In genomic region chr2:207784898-207785297, GRCh38 we compare ENCODE assay signal across 1 cellular context.
TF ChIP-seq lines count a peak whose summit lies in the region.

No MANE protein-coding gene starts in this region.

TF ChIP-seq in liver, 16 proteins besides CTCF, POLR2A, EP300 and RAD21 (continued from another document):
- TF ChIP-seq, protein P1, sequence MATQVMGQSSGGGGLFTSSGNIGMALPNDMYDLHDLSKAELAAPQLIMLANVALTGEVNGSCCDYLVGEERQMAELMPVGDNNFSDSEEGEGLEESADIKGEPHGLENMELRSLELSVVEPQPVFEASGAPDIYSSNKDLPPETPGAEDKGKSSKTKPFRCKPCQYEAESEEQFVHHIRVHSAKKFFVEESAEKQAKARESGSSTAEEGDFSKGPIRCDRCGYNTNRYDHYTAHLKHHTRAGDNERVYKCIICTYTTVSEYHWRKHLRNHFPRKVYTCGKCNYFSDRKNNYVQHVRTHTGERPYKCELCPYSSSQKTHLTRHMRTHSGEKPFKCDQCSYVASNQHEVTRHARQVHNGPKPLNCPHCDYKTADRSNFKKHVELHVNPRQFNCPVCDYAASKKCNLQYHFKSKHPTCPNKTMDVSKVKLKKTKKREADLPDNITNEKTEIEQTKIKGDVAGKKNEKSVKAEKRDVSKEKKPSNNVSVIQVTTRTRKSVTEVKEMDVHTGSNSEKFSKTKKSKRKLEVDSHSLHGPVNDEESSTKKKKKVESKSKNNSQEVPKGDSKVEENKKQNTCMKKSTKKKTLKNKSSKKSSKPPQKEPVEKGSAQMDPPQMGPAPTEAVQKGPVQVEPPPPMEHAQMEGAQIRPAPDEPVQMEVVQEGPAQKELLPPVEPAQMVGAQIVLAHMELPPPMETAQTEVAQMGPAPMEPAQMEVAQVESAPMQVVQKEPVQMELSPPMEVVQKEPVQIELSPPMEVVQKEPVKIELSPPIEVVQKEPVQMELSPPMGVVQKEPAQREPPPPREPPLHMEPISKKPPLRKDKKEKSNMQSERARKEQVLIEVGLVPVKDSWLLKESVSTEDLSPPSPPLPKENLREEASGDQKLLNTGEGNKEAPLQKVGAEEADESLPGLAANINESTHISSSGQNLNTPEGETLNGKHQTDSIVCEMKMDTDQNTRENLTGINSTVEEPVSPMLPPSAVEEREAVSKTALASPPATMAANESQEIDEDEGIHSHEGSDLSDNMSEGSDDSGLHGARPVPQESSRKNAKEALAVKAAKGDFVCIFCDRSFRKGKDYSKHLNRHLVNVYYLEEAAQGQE (IDR thresholded peaks at IDR 0.05) = no peak
- peak; percentile 24 for TF ChIP-seq HNF4G (IDR thresholded peaks at IDR 0.05)
- TF ChIP-seq ATF3 (IDR thresholded peaks at IDR 0.05) = no peak
- no peak for TF ChIP-seq GABPA (IDR thresholded peaks at IDR 0.05 in 1 of 2, conservative IDR thresholded peaks at IDR 0.05 in 1 of 2)
TF ChIP-seq in liver: peak in this region for 2.
